1 cellular context compared by ENCODE assay signal in genomic region chr17:20200016-20200788, GRCh38.
TF ChIP-seq lines count a peak whose summit lies in the region.

No MANE protein-coding gene starts in this region.

TF ChIP-seq in K562, 482 proteins besides CTCF, POLR2A, EP300 and RAD21 (continued from another document):
- TF ChIP-seq POLR3A (IDR thresholded peaks at IDR 0.05; ENCODE audit: borderline replicate concordance, extremely low read depth, insufficient read depth, insufficient read length) (no peak), ZNF124 (CRISPR knock-in tag; IDR thresholded peaks at IDR 0.05) (no peak), MTA1 (IDR thresholded peaks at IDR 0.05; ENCODE audit: borderline replicate concordance) (no peak), CHD2 (IDR thresholded peaks at IDR 0.05; ENCODE audit: low read depth, low read length) (no peak), ZKSCAN1 (IDR thresholded peaks at IDR 0.05; ENCODE audit: low read depth, low read length) (no peak)
